17 cellular contexts compared by ENCODE assay signal in genomic region chr12:119089668-119090013, GRCh38.
A peak's percentile ranks its signal among the peaks of the same experiment; 100 is the strongest.
DNase-seq lines count a peak whose midpoint lies in the region; ATAC-seq and TF ChIP-seq lines count a peak whose summit lies in the region.
"Had no signal": no experiment of that assay in that cellular context is flagged by ENCODE, and none has a peak within 500 bp of the region (broad histone marks: within the 10 kb centered on the region; RNA-seq: fewer than 3 reads in every experiment).

No MANE protein-coding gene starts in this region.

- TF ChIP-seq CTCF in GM23338 (conservative IDR thresholded peaks at IDR 0.05; ENCODE audit: low read depth in 2 of 2) (no peak), HEK293 (tag by site-specific recombination; IDR thresholded peaks at IDR 0.05) (no peak), WTC11 (IDR thresholded peaks at IDR 0.05) (no peak)

- no peaks in the 10 kb centered on the region for H3K9me3 ChIP-seq in HEK293 (ENCODE audit: control insufficient read depth, insufficient read depth, low read depth, low read length)
- H3K9me3 ChIP-seq: A549 had no signal

- peaks cover 16% of the 10 kb centered on the region for H3K9me2 ChIP-seq in GM23338 (ENCODE audit: insufficient read depth)

- 0 out of 2 replicates have a peak overlapping the region, but pooled peaks have one; percentile 6 for H3K4me2 ChIP-seq in GM23338
- no peak overlapping the region for H3K4me2 ChIP-seq in mesendoderm (ENCODE audit: low read length)
- H3K4me2 ChIP-seq: A549 had no signal

- H4K20me1 ChIP-seq in GM23338 (replicated peaks; ENCODE audit: insufficient read depth): no peaks in the 10 kb centered on the region

- H3K27ac ChIP-seq in GM23338 (ENCODE audit: low read depth) (peak overlapping the region; percentile 48), HEK293 (ENCODE audit: extremely low read depth, low read depth, low read length) (no peak overlapping the region), mesendoderm (ENCODE audit: low read depth, low read length) (peak overlapping the region; percentile 58)
- H3K27ac ChIP-seq: A549, C4-2B, GM23248 had no signal

- no peak overlapping the region for H3K4me3 ChIP-seq in GM23338
- no peak overlapping the region for H3K4me3 ChIP-seq in HEK293 (ENCODE audit: low read depth, low read length)
- H3K4me3 ChIP-seq in mesendoderm (ENCODE audit: low read length): no peak overlapping the region
- H3K4me3 ChIP-seq: A549, GM23248 had no signal

- no peak overlapping the region for H2AK5ac ChIP-seq in mesendoderm (ENCODE audit: low read length)

- no peak overlapping the region for H3K4me3 Mint-ChIP-seq in GM23338
- no peak overlapping the region for H3K4me3 Mint-ChIP-seq in WTC11
- H3K4me3 Mint-ChIP-seq: CD4-positive, alpha-beta T cell had no signal

- no peaks in the 10 kb centered on the region for H3K79me1 ChIP-seq in mesendoderm (ENCODE audit: low read length)

- H3K9me3 Mint-ChIP-seq in GM23338 (no peaks in the 10 kb centered on the region), WTC11 (peaks cover 9% of the 10 kb centered on the region)
- H3K9me3 Mint-ChIP-seq: CD4-positive, alpha-beta T cell had no signal

- H3K9ac ChIP-seq in mesendoderm (ENCODE audit: low read length): no peak overlapping the region
- H3K9ac ChIP-seq: GM23248 had no signal

- POLR2A ChIA-PET in HEK293 (lab: Yijun Ruan, JAX): no interaction called here
- POLR2A ChIA-PET in WTC11 (lab: Charles Lee): interaction anchor here (0.5 to 0.7 kb wide), 2 partner anchors 11 to 108 kb away, joined by 3 read pairs; partner anchors contain the start of gene SRRM4

- no peak for ATAC-seq in GM23338
- ATAC-seq in WTC11: no peak
- no peak for ATAC-seq in GM18858 (IDR thresholded peaks at IDR 0.05; ENCODE audit: unreplicated experiment)
- no peak for ATAC-seq in HG02938 (IDR thresholded peaks at IDR 0.05; ENCODE audit: unreplicated experiment)
- ATAC-seq: A549 had no signal

- peaks cover 42% of the 10 kb centered on the region for H3K4me1 Mint-ChIP-seq in GM23338
- H3K4me1 Mint-ChIP-seq in WTC11: peaks cover 60% of the 10 kb centered on the region

- no peak overlapping the region for H2BK120ac ChIP-seq in mesendoderm (ENCODE audit: low read depth, low read length)

- no peak overlapping the region for H4K8ac ChIP-seq in mesendoderm (ENCODE audit: low read depth, low read length)

- H3K4me1 ChIP-seq in GM23338 (ENCODE audit: insufficient read depth) (peaks cover 30% of the 10 kb centered on the region), HEK293 (ENCODE audit: control insufficient read depth, insufficient read depth, low read length) (no peaks in the 10 kb centered on the region), mesendoderm (ENCODE audit: control insufficient read depth, low read depth, low read length) (peaks cover 18% of the 10 kb centered on the region)
- H3K4me1 ChIP-seq: A549 had no signal

- DNase-seq in GM23338 (ENCODE audit: low spot score): no peak
- DNase-seq in WTC11 (ENCODE audit: low spot score): no peak
- no peak for DNase-seq in mesendoderm
- DNase-seq in SKM-1 treated with dmso at 0.1 percent for 144 hours (lab: John Stamatoyannopoulos, UW; ENCODE audit: unreplicated experiment): no peak
- DNase-seq: AML-193; CD4-positive, alpha-beta T cell; DMS153; DMS79; GDM1; GM23248; Kasumi-1; KG1 had no signal

- no peaks in the 10 kb centered on the region for H3K79me2 ChIP-seq in GM23338 (replicated peaks; ENCODE audit: insufficient read depth)
- H3K79me2 ChIP-seq in mesendoderm (ENCODE audit: control insufficient read depth, insufficient read depth, low read length): no peaks in the 10 kb centered on the region

- no peak overlapping the region for H2BK15ac ChIP-seq in mesendoderm (replicated peaks; ENCODE audit: low read depth)

- H3K27ac Mint-ChIP-seq in GM23338 (peak overlapping the region; percentile 69), WTC11 (peak overlapping the region; percentile 70; the same call in 1 of the 2 replicates)
- H3K27ac Mint-ChIP-seq: CD4-positive, alpha-beta T cell had no signal

- no peak overlapping the region for H3K4ac ChIP-seq in mesendoderm (ENCODE audit: low read depth, low read length)

- H3K18ac ChIP-seq in mesendoderm (ENCODE audit: low read length): no peak overlapping the region

- no peaks in the 10 kb centered on the region for H3K27me3 ChIP-seq in GM23338 (ENCODE audit: insufficient read depth)
- no peaks in the 10 kb centered on the region for H3K27me3 ChIP-seq in mesendoderm (ENCODE audit: insufficient read depth, low read length, poor library complexity)

- no peak overlapping the region for H4K5ac ChIP-seq in mesendoderm (ENCODE audit: low read length)

- H3K27me3 Mint-ChIP-seq in GM23338 (ENCODE audit: insufficient read depth, low read depth, poor library complexity) (peaks cover 13% of the 10 kb centered on the region), WTC11 (ENCODE audit: low read depth) (peaks cover 3% of the 10 kb centered on the region)

- H3K36me3 ChIP-seq in GM23338 (ENCODE audit: insufficient read depth): no peaks in the 10 kb centered on the region
- no peaks in the 10 kb centered on the region for H3K36me3 ChIP-seq in HEK293 (ENCODE audit: control insufficient read depth in 2 of 2, insufficient read depth in 1 of 2, low read length in 2 of 2)
- H3K36me3 ChIP-seq in mesendoderm (ENCODE audit: control insufficient read depth, insufficient read depth, low read length): no peaks in the 10 kb centered on the region

- no peak overlapping the region for H3K23ac ChIP-seq in mesendoderm (ENCODE audit: low read length)

- H3K36me3 Mint-ChIP-seq in GM23338 (ENCODE audit: low read depth) (no peaks in the 10 kb centered on the region; the same call in 2 of the 3 replicates), WTC11 (no peaks in the 10 kb centered on the region)

- H3K56ac ChIP-seq in mesendoderm (ENCODE audit: low read length): peak overlapping the region; percentile 1

- 0 out of 2 replicates have a peak, but pooled peaks cover 8% of the 10 kb centered on the region for H3F3A ChIP-seq in GM23338 (replicated peaks; ENCODE audit: low read depth)

- no peak overlapping the region for H2BK5ac ChIP-seq in mesendoderm (ENCODE audit: low read length)

- CTCF ChIA-PET in HEK293 (lab: Yijun Ruan, JAX): no interaction called here
- CTCF ChIA-PET in WTC11 (lab: Charles Lee): interaction anchor here (0.6 to 3.2 kb wide), 11 partner anchors 53 to 323 kb away, joined by 3 to 20 read pairs (median 4); partner anchors contain the start of genes HSPB8 and SRRM4

- no peak overlapping the region for H2AFZ ChIP-seq in GM23338
- H2AFZ ChIP-seq: GM23248 had no signal

TF ChIP-seq in GM23338, 12 proteins besides CTCF, POLR2A, EP300 and RAD21 (continues in another document):
- TF ChIP-seq STAT1 (IDR thresholded peaks at IDR 0.05; ENCODE audit: unreplicated experiment): no peak

TF ChIP-seq in HEK293, 187 proteins besides CTCF, POLR2A, EP300 and RAD21:
- TF ChIP-seq, protein P1, sequence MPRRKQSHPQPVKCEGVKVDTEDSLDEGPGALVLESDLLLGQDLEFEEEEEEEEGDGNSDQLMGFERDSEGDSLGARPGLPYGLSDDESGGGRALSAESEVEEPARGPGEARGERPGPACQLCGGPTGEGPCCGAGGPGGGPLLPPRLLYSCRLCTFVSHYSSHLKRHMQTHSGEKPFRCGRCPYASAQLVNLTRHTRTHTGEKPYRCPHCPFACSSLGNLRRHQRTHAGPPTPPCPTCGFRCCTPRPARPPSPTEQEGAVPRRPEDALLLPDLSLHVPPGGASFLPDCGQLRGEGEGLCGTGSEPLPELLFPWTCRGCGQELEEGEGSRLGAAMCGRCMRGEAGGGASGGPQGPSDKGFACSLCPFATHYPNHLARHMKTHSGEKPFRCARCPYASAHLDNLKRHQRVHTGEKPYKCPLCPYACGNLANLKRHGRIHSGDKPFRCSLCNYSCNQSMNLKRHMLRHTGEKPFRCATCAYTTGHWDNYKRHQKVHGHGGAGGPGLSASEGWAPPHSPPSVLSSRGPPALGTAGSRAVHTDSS (tag by site-specific recombination; IDR thresholded peaks at IDR 0.05): peak; percentile 70; the same call in 1 of the 2 replicates
- TF ChIP-seq ZNF175 (tag by site-specific recombination; IDR thresholded peaks at IDR 0.05) (no peak), SP7 (tag by site-specific recombination; IDR thresholded peaks at IDR 0.05) (no peak), GLIS2 (tag by site-specific recombination; IDR thresholded peaks at IDR 0.05) (no peak), GLI2 (tag by site-specific recombination; IDR thresholded peaks at IDR 0.05; ENCODE audit: borderline replicate concordance, low read depth) (no peak)

TF ChIP-seq in WTC11, 78 proteins besides CTCF, POLR2A, EP300 and RAD21:
- TF ChIP-seq SMAD3 (CRISPR knock-in tag; IDR thresholded peaks at IDR 0.05; ENCODE audit: borderline replicate concordance) (no peak), NR3C1 (CRISPR knock-in tag; conservative IDR thresholded peaks at IDR 0.05; ENCODE audit: low read depth) (0 out of 2 replicates have a peak, but pooled peaks have one; percentile 2)
